Comparison of ENCODE assay signal across 1 cellular context in the genomic region with DNA sequence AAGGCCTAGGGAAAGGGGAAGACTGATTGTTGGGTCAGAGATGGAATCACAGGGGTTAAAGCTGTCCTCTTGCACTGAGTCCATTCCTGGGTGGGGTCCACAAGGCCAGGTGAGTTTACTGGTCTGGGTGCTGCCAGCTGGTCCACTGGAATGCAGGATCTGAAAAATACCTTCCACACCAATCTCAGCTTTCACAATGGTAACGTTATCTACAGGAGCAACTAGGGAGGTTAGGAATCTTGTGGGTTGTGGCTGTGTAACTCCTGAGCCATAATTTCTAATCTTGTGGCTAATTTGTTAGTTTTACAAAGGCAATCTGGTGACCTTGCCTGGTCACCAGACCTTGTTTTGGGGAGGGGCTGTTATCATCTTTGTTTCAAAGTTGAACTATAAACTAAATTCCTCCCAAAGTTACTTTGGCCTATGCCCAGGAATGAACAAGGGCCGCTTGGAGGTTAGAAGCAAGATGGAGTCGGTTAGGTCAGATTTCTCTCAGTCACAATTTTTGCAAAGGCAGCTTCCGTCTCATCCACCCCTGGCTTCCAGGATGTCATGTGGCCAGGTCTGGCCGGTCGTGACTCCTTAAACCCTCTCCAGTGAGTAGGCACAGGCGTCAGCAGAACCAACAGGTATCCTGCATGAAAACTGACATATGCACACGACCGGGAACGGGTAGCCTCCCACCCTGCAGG.
TF ChIP-seq lines count a peak whose summit lies in the region.

No MANE protein-coding gene starts in this region.

TF ChIP-seq in HepG2, 621 proteins besides CTCF, POLR2A, EP300 and RAD21 (continued from another document):
- TF ChIP-seq, protein P1, sequence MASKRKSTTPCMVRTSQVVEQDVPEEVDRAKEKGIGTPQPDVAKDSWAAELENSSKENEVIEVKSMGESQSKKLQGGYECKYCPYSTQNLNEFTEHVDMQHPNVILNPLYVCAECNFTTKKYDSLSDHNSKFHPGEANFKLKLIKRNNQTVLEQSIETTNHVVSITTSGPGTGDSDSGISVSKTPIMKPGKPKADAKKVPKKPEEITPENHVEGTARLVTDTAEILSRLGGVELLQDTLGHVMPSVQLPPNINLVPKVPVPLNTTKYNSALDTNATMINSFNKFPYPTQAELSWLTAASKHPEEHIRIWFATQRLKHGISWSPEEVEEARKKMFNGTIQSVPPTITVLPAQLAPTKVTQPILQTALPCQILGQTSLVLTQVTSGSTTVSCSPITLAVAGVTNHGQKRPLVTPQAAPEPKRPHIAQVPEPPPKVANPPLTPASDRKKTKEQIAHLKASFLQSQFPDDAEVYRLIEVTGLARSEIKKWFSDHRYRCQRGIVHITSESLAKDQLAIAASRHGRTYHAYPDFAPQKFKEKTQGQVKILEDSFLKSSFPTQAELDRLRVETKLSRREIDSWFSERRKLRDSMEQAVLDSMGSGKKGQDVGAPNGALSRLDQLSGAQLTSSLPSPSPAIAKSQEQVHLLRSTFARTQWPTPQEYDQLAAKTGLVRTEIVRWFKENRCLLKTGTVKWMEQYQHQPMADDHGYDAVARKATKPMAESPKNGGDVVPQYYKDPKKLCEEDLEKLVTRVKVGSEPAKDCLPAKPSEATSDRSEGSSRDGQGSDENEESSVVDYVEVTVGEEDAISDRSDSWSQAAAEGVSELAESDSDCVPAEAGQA (IDR thresholded peaks at IDR 0.05; ENCODE audit: low read depth), result no peak
- TF ChIP-seq, protein P1 (CRISPR knock-in tag; IDR thresholded peaks at IDR 0.05; ENCODE audit: borderline replicate concordance), result no peak
- TF ChIP-seq, protein P2, sequence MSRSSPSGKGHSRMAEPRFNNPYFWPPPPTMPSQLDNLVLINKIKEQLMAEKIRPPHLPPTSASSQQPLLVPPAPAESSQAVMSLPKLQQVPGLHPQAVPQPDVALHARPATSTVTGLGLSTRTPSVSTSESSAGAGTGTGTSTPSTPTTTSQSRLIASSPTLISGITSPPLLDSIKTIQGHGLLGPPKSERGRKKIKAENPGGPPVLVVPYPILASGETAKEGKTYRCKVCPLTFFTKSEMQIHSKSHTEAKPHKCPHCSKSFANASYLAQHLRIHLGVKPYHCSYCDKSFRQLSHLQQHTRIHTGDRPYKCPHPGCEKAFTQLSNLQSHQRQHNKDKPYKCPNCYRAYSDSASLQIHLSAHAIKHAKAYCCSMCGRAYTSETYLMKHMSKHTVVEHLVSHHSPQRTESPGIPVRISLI (CRISPR knock-in tag; IDR thresholded peaks at IDR 0.05; ENCODE audit: borderline replicate concordance), result no peak
- TF ChIP-seq HIVEP1 (CRISPR knock-in tag; IDR thresholded peaks at IDR 0.05) (no peak), PHF5A (CRISPR knock-in tag; IDR thresholded peaks at IDR 0.05; ENCODE audit: low read depth, unreplicated experiment) (no peak), CREB1 (IDR thresholded peaks at IDR 0.05) (no peak), CREB1 (CRISPR knock-in tag; IDR thresholded peaks at IDR 0.05) (no peak), SRSF1 (optimal IDR thresholded peaks at IDR 0.05; ENCODE audit: low read depth, low read length) (no peak), ZNF713 (CRISPR knock-in tag; IDR thresholded peaks at IDR 0.05) (no peak)
- TF ChIP-seq, protein P3, sequence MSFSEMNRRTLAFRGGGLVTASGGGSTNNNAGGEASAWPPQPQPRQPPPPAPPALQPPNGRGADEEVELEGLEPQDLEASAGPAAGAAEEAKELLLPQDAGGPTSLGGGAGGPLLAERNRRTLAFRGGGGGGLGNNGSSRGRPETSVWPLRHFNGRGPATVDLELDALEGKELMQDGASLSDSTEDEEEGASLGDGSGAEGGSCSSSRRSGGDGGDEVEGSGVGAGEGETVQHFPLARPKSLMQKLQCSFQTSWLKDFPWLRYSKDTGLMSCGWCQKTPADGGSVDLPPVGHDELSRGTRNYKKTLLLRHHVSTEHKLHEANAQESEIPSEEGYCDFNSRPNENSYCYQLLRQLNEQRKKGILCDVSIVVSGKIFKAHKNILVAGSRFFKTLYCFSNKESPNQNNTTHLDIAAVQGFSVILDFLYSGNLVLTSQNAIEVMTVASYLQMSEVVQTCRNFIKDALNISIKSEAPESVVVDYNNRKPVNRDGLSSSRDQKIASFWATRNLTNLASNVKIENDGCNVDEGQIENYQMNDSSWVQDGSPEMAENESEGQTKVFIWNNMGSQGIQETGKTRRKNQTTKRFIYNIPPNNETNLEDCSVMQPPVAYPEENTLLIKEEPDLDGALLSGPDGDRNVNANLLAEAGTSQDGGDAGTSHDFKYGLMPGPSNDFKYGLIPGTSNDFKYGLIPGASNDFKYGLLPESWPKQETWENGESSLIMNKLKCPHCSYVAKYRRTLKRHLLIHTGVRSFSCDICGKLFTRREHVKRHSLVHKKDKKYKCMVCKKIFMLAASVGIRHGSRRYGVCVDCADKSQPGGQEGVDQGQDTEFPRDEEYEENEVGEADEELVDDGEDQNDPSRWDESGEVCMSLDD (CRISPR knock-in tag; IDR thresholded peaks at IDR 0.05; ENCODE audit: borderline replicate concordance), result no peak
- TF ChIP-seq, protein P4, sequence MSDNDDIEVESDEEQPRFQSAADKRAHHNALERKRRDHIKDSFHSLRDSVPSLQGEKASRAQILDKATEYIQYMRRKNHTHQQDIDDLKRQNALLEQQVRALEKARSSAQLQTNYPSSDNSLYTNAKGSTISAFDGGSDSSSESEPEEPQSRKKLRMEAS (IDR thresholded peaks at IDR 0.05), result no peak
- TF ChIP-seq, protein P5, sequence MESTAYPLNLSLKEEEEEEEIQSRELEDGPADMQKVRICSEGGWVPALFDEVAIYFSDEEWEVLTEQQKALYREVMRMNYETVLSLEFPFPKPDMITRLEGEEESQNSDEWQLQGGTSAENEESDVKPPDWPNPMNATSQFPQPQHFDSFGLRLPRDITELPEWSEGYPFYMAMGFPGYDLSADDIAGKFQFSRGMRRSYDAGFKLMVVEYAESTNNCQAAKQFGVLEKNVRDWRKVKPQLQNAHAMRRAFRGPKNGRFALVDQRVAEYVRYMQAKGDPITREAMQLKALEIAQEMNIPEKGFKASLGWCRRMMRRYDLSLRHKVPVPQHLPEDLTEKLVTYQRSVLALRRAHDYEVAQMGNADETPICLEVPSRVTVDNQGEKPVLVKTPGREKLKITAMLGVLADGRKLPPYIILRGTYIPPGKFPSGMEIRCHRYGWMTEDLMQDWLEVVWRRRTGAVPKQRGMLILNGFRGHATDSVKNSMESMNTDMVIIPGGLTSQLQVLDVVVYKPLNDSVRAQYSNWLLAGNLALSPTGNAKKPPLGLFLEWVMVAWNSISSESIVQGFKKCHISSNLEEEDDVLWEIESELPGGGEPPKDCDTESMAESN (CRISPR knock-in tag; conservative IDR thresholded peaks at IDR 0.05), result no peak
- TF ChIP-seq, protein P6, sequence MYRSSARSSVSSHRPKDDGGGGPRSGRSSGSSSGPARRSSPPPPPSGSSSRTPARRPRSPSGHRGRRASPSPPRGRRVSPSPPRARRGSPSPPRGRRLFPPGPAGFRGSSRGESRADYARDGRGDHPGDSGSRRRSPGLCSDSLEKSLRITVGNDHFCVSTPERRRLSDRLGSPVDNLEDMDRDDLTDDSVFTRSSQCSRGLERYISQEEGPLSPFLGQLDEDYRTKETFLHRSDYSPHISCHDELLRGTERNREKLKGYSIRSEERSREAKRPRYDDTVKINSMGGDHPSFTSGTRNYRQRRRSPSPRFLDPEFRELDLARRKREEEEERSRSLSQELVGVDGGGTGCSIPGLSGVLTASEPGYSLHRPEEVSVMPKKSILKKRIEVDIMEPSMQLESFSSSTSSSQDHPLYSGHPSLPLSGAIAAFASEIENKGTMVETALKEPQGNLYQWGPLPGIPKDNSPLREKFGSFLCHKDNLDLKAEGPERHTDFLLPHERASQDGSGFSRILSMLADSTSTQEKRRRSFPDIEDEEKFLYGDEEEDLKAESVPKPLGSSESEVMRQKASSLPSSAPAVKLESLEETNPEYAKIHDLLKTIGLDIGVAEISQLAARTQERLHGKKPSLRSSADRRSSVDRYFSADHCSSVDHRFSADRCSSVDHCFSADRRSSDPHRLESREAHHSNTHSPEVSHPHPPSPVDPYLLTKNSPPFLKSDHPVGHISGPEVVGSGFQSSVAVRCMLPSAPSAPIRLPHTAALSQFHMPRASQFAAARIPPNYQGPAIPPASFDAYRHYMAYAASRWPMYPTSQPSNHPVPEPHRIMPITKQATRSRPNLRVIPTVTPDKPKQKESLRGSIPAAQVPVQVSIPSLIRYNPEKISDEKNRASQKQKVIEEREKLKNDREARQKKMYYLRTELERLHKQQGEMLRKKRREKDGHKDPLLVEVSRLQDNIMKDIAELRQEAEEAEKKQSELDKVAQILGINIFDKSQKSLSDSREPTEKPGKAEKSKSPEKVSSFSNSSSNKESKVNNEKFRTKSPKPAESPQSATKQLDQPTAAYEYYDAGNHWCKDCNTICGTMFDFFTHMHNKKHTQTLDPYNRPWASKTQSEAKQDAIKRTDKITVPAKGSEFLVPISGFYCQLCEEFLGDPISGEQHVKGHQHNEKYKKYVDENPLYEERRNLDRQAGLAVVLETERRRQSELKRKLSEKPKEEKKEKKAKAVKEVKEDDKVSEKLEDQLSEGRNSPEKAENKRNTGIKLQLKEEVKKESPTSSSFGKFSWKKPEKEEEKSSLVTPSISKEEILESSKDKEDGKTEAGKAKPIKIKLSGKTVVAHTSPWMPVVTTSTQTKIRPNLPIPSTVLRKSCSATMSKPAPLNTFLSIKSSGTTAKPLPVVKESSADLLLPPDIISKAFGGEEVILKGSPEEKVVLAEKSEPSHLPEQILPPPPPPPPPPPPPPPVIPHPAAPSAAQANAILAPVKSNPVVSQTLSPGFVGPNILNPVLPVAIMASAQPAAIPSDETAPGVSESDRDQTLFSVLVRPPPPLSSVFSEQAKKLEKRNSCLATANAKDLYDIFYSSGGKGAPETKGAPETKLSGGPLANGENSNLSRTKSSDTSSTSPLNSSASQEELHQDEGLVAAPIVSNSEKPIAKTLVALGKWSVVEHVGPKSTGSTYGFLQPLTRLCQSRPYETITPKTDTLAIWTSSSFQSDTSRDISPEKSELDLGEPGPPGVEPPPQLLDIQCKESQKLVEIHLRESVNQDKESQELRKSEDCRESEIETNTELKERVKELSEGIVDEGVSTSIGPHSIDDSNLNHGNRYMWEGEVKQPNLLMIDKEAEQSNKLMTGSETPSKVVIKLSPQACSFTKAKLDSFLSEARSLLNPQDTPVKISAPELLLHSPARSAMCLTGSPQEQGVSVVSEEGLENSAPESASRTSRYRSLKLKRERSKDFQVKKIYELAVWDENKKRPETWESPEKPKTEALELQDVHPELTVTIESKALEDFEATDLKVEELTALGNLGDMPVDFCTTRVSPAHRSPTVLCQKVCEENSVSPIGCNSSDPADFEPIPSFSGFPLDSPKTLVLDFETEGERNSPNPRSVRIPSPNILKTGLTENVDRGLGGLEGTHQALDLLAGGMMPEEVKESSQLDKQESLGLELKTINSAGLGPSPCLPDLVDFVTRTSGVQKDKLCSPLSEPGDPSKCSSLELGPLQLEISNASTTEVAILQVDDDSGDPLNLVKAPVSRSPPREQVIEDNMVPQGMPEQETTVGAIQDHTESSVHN (CRISPR knock-in tag; IDR thresholded peaks at IDR 0.05), result 0 out of 2 replicates have a peak, but pooled peaks have one; percentile 29
- TF ChIP-seq, protein P7, sequence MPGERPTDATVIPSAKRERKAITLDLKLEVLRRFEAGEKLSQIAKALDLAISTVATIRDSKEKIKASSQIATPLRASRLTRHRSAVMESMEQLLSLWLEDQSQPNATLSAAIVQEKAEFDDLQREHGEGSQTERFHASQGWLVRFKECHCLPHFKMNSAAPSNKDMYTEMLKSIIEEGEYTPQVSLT (CRISPR knock-in tag; IDR thresholded peaks at IDR 0.05; ENCODE audit: borderline replicate concordance, low read depth), result no peak
- TF ChIP-seq, protein P8, sequence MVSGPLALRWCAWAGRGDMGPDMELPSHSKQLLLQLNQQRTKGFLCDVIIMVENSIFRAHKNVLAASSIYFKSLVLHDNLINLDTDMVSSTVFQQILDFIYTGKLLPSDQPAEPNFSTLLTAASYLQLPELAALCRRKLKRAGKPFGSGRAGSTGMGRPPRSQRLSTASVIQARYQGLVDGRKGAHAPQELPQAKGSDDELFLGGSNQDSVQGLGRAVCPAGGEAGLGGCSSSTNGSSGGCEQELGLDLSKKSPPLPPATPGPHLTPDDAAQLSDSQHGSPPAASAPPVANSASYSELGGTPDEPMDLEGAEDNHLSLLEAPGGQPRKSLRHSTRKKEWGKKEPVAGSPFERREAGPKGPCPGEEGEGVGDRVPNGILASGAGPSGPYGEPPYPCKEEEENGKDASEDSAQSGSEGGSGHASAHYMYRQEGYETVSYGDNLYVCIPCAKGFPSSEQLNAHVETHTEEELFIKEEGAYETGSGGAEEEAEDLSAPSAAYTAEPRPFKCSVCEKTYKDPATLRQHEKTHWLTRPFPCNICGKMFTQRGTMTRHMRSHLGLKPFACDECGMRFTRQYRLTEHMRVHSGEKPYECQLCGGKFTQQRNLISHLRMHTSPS (CRISPR knock-in tag; IDR thresholded peaks at IDR 0.05; ENCODE audit: low read depth), result peak; percentile 40; the same call in 1 of the 2 replicates
